19 cellular contexts compared by ENCODE assay signal in genomic region chr3:41317718-41318117, GRCh38.
DNase-seq lines count a peak whose midpoint lies in the region; ATAC-seq and TF ChIP-seq lines count a peak whose summit lies in the region.
"Had no signal": no experiment of that assay in that cellular context is flagged by ENCODE, and none has a peak within 500 bp of the region (broad histone marks: within the 10 kb centered on the region; RNA-seq: fewer than 3 reads in every experiment).

No MANE protein-coding gene starts in this region.

- H3K4me1 ChIP-seq in HUES48 (ENCODE audit: control insufficient read depth, insufficient read depth, low read length) (peaks cover 17% of the 10 kb centered on the region), mesenchymal stem cell (ENCODE audit: control insufficient read depth, insufficient read depth, low read depth, low read length) (peaks cover 2% of the 10 kb centered on the region)
- H3K4me1 ChIP-seq: BE2C, testis had no signal

- no CpG with 5 or more reads among the region's 1 CpG for WGBS in mesenchymal stem cell

- no peak overlapping the region for H3K14ac ChIP-seq in mesenchymal stem cell (ENCODE audit: low read length in 2 of 2)

- TF ChIP-seq CTCF in choroid plexus epithelial cell (conservative IDR thresholded peaks at IDR 0.05; ENCODE audit: low read depth, low read length) = no peak
- TF ChIP-seq CTCF in activated CD8-positive, alpha-beta T cell treated with anti-CD3 and anti-CD28 coated beads for 36 hours (IDR thresholded peaks at IDR 0.05) = no peak

- no peak overlapping the region for H3K18ac ChIP-seq in mesenchymal stem cell (ENCODE audit: low read depth in 1 of 2, low read length in 2 of 2)

- H3K36me3 ChIP-seq in HUES48 (ENCODE audit: control insufficient read depth, insufficient read depth, low read length) (no peaks in the 10 kb centered on the region), mesenchymal stem cell (ENCODE audit: control insufficient read depth in 1 of 2, insufficient read depth in 2 of 2, low read depth in 1 of 2, low read length in 2 of 2) (no peaks in the 10 kb centered on the region)
- H3K36me3 ChIP-seq: BE2C had no signal

- intact Hi-C loops in activated CD8-positive, alpha-beta T cell treated with anti-CD3 and anti-CD28 coated beads for 36 hours (cut with micrococcal nuclease) = no loop called here

- H2AK5ac ChIP-seq in mesenchymal stem cell (ENCODE audit: low read length, severe bottlenecking) = no peak overlapping the region

- DNase-seq in AG20443 (ENCODE audit: low spot score) (peak; percentile 40), choroid plexus epithelial cell (ENCODE audit: low read depth) (peak; percentile 45), mesenchymal stem cell (peak; percentile 34)
- DNase-seq in activated CD8-positive, alpha-beta memory T cell treated with anti-CD3 and anti-CD28 coated beads, Interleukin-2, amount 50 U/mL, for 48 hours = no peak
- no peak for DNase-seq in activated CD8-positive, alpha-beta T cell treated with anti-CD3 and anti-CD28 coated beads for 36 hours
- DNase-seq: activated CD4-positive, CD25-positive, alpha-beta regulatory T cell treated with anti-CD3 and anti-CD28 coated beads, Interleukin-2, amount 50 U/mL, for 72 hours; BE2C; DMS79 treated with DMSO at 0.1 percent for 48 hours; foreskin melanocyte; immature natural killer cell; KG1; NCI-H1694; NCI-H446 treated with DMSO at 0.1 percent for 48 hours; testis had no signal

- H3K9ac ChIP-seq in HUES48 (ENCODE audit: low read depth, low read length) (no peak overlapping the region), mesenchymal stem cell (ENCODE audit: low read length) (no peak overlapping the region)

- H2AFZ ChIP-seq in mesenchymal stem cell (ENCODE audit: low read depth, low read length) = no peak overlapping the region

- POLR2A ChIA-PET in activated CD8-positive, alpha-beta T cell treated with anti-CD3 and anti-CD28 coated beads for 36 hours (lab: Charles Lee) = no interaction called here

- H4K8ac ChIP-seq in mesenchymal stem cell (ENCODE audit: low read length) = no peak overlapping the region

- no peaks in the 10 kb centered on the region for H3K79me1 ChIP-seq in mesenchymal stem cell (replicated peaks; ENCODE audit: low read length, poor library complexity, severe bottlenecking)

- H3K4me1 Mint-ChIP-seq in activated CD8-positive, alpha-beta T cell treated with anti-CD3 and anti-CD28 coated beads for 36 hours (ENCODE audit: low read depth) = no peaks in the 10 kb centered on the region
- H3K4me1 Mint-ChIP-seq: immature natural killer cell had no signal

- H2BK15ac ChIP-seq in mesenchymal stem cell (ENCODE audit: low read depth, poor library complexity, severe bottlenecking) = no peak overlapping the region

- ATAC-seq in GM19324 (IDR thresholded peaks at IDR 0.05; ENCODE audit: low FRiP score, unreplicated experiment) (no peak), HG02798 (IDR thresholded peaks at IDR 0.05; ENCODE audit: poor library complexity, unreplicated experiment) (no peak)
- no peak for ATAC-seq in activated CD8-positive, alpha-beta T cell treated with anti-CD3 and anti-CD28 coated beads for 36 hours

- H2BK5ac ChIP-seq in mesenchymal stem cell (ENCODE audit: low read depth, low read length, poor library complexity, severe bottlenecking) = no peak overlapping the region

- no peak overlapping the region for H2BK120ac ChIP-seq in mesenchymal stem cell (ENCODE audit: low read depth, low read length)

- CTCF ChIA-PET in activated CD8-positive, alpha-beta T cell treated with anti-CD3 and anti-CD28 coated beads for 36 hours (lab: Charles Lee) = no interaction called here

- H2BK12ac ChIP-seq in mesenchymal stem cell (ENCODE audit: low read length in 2 of 2) = no peak overlapping the region

- H3K4me3 ChIP-seq in HUES48 (ENCODE audit: low read depth, low read length) (no peak overlapping the region), choroid plexus epithelial cell (ENCODE audit: low read depth, low read length) (no peak overlapping the region), mesenchymal stem cell (ENCODE audit: insufficient read depth in 1 of 2, low read depth in 1 of 2, low read length in 2 of 2) (no peak overlapping the region)
- H3K4me3 ChIP-seq: testis had no signal

- no peaks in the 10 kb centered on the region for H3K36me3 Mint-ChIP-seq in activated CD8-positive, alpha-beta T cell treated with anti-CD3 and anti-CD28 coated beads for 36 hours (ENCODE audit: low read depth)

- H4K91ac ChIP-seq in mesenchymal stem cell (ENCODE audit: low read length) = no peak overlapping the region

- H3K27ac ChIP-seq in HUES48 (ENCODE audit: low read depth, low read length) (peak overlapping the region; percentile 32), mesenchymal stem cell (ENCODE audit: low read length, poor library complexity, severe bottlenecking) (peak overlapping the region; percentile 35)
- H3K27ac ChIP-seq: testis had no signal

- H3K4ac ChIP-seq in mesenchymal stem cell (ENCODE audit: low read depth in 1 of 2, low read length in 2 of 2) = no peak overlapping the region

- H3K9me3 Mint-ChIP-seq in activated CD8-positive, alpha-beta T cell treated with anti-CD3 and anti-CD28 coated beads for 36 hours = no peaks in the 10 kb centered on the region
- H3K9me3 Mint-ChIP-seq: immature natural killer cell; T-helper 1 cell treated with Interleukin-12 subunit alpha and Interleukin-12 subunit beta and Interleukin-4 antibody, amounts not matched to agents 30 μg/mL and 1 μg/mL, for 36 hours had no signal

- H3K23ac ChIP-seq in mesenchymal stem cell (ENCODE audit: low read length in 2 of 2) = no peak overlapping the region

- H3K27me3 Mint-ChIP-seq in activated CD8-positive, alpha-beta T cell treated with anti-CD3 and anti-CD28 coated beads for 36 hours = no peaks in the 10 kb centered on the region
- H3K27me3 Mint-ChIP-seq: activated naive CD8-positive, alpha-beta T cell had no signal

- H3K27ac Mint-ChIP-seq in activated CD8-positive, alpha-beta T cell treated with anti-CD3 and anti-CD28 coated beads for 36 hours = no peak overlapping the region
- H3K27ac Mint-ChIP-seq: activated naive CD8-positive, alpha-beta T cell; immature natural killer cell; T-helper 1 cell treated with Interleukin-12 subunit alpha and Interleukin-12 subunit beta and Interleukin-4 antibody, amounts not matched to agents 30 μg/mL and 1 μg/mL, for 36 hours had no signal

- H3K4me3 Mint-ChIP-seq in activated CD8-positive, alpha-beta T cell treated with anti-CD3 and anti-CD28 coated beads for 36 hours = no peak overlapping the region
- H3K4me3 Mint-ChIP-seq: activated naive CD8-positive, alpha-beta T cell; immature natural killer cell; T-helper 1 cell treated with Interleukin-12 subunit alpha and Interleukin-12 subunit beta and Interleukin-4 antibody, amounts not matched to agents 30 μg/mL and 1 μg/mL, for 36 hours had no signal

- H3K4me2 ChIP-seq in mesenchymal stem cell (ENCODE audit: low read length, poor library complexity, severe bottlenecking) = no peak overlapping the region

- H3K27me3 ChIP-seq in HUES48 (ENCODE audit: control insufficient read depth, insufficient read depth, low read length) = no peaks in the 10 kb centered on the region
- H3K27me3 ChIP-seq in mesenchymal stem cell (ENCODE audit: control insufficient read depth in 1 of 2, insufficient read depth in 1 of 2, low read length in 2 of 2) = no peaks in the 10 kb centered on the region
- H3K27me3 ChIP-seq: BE2C, testis had no signal

- H3K9me3 ChIP-seq in HUES48 (ENCODE audit: control insufficient read depth, insufficient read depth, low read length) (no peaks in the 10 kb centered on the region), mesenchymal stem cell (ENCODE audit: control insufficient read depth, low read length) (no peaks in the 10 kb centered on the region)
- H3K9me3 ChIP-seq: BE2C, testis had no signal

Comparison
In these comparisons a context has a peak if more than half of its experiments do, and no peak if none do; other contexts are left out.
1. DNase-seq: peak in AG20443 (single experiment), choroid plexus epithelial cell (single experiment) and mesenchymal stem cell (single experiment); none in activated CD8-positive, alpha-beta memory T cell treated with anti-CD3 and anti-CD28 coated beads, Interleukin-2, amount 50 U/mL, for 48 hours (single experiment) and activated CD8-positive, alpha-beta T cell treated with anti-CD3 and anti-CD28 coated beads for 36 hours (single experiment).